ENCODE assay signal across 8 cellular contexts in the genomic region with DNA sequence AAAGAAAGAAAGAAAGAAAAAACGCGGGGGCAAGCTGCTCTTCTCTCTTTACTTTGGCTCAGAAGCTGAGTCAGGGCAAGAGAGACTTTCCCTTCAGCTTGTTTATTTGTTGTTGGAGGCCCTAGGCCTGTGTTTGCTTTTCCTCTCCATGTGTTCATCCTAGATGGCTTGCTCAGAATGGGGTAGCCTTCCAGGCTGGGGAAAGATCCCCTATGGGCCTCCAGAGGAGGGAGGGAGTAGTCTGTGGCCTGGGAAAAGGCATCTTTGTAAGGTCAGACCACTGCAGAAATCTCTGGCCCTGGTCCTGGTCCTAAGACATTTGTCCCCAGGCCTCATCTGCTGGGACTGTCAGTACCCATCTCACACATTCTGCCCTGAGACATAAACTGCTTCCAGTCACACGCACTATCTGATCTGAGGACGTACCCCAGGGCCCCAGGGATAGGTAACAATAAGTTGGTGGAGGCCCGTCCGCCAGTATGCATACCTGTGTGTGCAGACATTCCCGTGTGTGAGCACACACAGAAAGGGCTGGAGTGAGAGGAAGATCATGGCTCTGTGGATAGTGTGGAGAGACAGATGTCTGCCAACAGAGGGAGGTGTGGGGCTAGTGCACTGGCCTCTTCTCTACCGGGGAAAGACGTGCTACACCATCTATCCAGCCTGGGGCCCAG.
A peak's percentile ranks its signal among the peaks of the same experiment; 100 is the strongest.
DNase-seq lines count a peak whose midpoint lies in the region; ATAC-seq lines count a peak whose summit lies in the region.

No MANE protein-coding gene starts in this region.

- DNase-seq in DMS153 treated with DMSO at 0.1 percent for 48 hours (lab: John Stamatoyannopoulos, UW; ENCODE audit: unreplicated experiment) (peak; percentile 62), SHP77 treated with DMSO at 0.1 percent for 48 hours (lab: John Stamatoyannopoulos, UW) (peak; percentile 62), amniotic stem cell (lab: John Stamatoyannopoulos, UW) (peak; percentile 52), hepatic stellate cell (ENCODE audit: low spot score) (peak; percentile 75)
- DNase-seq in stimulated activated CD4-positive, alpha-beta T cell treated with anti-CD3 and anti-CD28 coated beads, Interleukin-12 subunit alpha, Interleukin-12 subunit beta, amount 100 ng/mL, for 4 hours: peak; percentile 34

- ATAC-seq in HG03108 (IDR thresholded peaks at IDR 0.05; ENCODE audit: unreplicated experiment) (peak; percentile 23), HG02763 (IDR thresholded peaks at IDR 0.05; ENCODE audit: unreplicated experiment) (no peak), GM19395 (IDR thresholded peaks at IDR 0.05; ENCODE audit: unreplicated experiment) (no peak)
